Comparison of ENCODE assay signal across 15 cellular contexts in genomic region chr2:6109801-6110200, GRCh38.
A peak's percentile ranks its signal among the peaks of the same experiment; 100 is the strongest.
DNase-seq lines count a peak whose midpoint lies in the region; ATAC-seq lines count a peak whose summit lies in the region.
"Had no signal": no experiment of that assay in that cellular context is flagged by ENCODE, and none has a peak within 500 bp of the region (broad histone marks: within the 10 kb centered on the region; RNA-seq: fewer than 3 reads in every experiment).

No MANE protein-coding gene starts in this region.

- no peak for ATAC-seq in GM18909 (IDR thresholded peaks at IDR 0.05; ENCODE audit: poor library complexity, unreplicated experiment)
- ATAC-seq: A549; CD8-positive, alpha-beta T cell; GM12878 had no signal

- DNase-seq in ELF-1 (ENCODE audit: low read depth, low spot score), result peak; percentile 5
- DNase-seq in OCI-M1 (lab: John Stamatoyannopoulos, UW), result peak; percentile 37
- DNase-seq in islet precursor cell, result peak; percentile 55
- no peak for DNase-seq in stimulated activated CD4-positive, alpha-beta T cell treated with anti-CD3 and anti-CD28 coated beads, Interleukin-4, amount 100 ng/mL, for 1 hour
- DNase-seq in SIG-M5 (lab: John Stamatoyannopoulos, UW), result no peak
- DNase-seq: AML-193; Caco-2; Calu3; CD4-positive, alpha-beta T cell; CD8-positive, alpha-beta T cell; DMS79 treated with DMSO at 0.1 percent for 48 hours; GDM1 had no signal

Comparison
In these comparisons a context has a peak if more than half of its experiments do, and no peak if none do; other contexts are left out.
1. DNase-seq: peak in ELF-1 (single experiment), OCI-M1 (single experiment) and islet precursor cell (single experiment); none in stimulated activated CD4-positive, alpha-beta T cell treated with anti-CD3 and anti-CD28 coated beads, Interleukin-4, amount 100 ng/mL, for 1 hour (single experiment) and SIG-M5 (single experiment).